Comparison of ENCODE assay signal across 9 cellular contexts in genomic region chr6:165663283-165663735, GRCh38. TPM values are rescaled to one million over a fixed set of nuclear protein-coding genes. Genes with fewer than 3 reads are reported as not detected.
DNase-seq lines count a peak whose midpoint lies in the region; ATAC-seq and TF ChIP-seq lines count a peak whose summit lies in the region.
"Had no signal": no experiment of that assay in that cellular context is flagged by ENCODE, and none has a peak within 500 bp of the region (broad histone marks: within the 10 kb centered on the region; RNA-seq: fewer than 3 reads in every experiment).

No MANE protein-coding gene starts in this region.

- no peaks in the 10 kb centered on the region for H3K9me3 Mint-ChIP-seq in activated naive CD8-positive, alpha-beta T cell (ENCODE audit: low read depth)
- no peaks in the 10 kb centered on the region for H3K9me3 Mint-ChIP-seq in activated naive CD8-positive, alpha-beta T cell treated with anti-CD3 and anti-CD28 coated beads, Interleukin-2, amount 50 U/mL, for 24 hours
- H3K9me3 Mint-ChIP-seq in endodermal cell = no peaks in the 10 kb centered on the region

- H3K27ac Mint-ChIP-seq in activated naive CD8-positive, alpha-beta T cell = no peak overlapping the region
- no peak overlapping the region for H3K27ac Mint-ChIP-seq in activated naive CD8-positive, alpha-beta T cell treated with anti-CD3 and anti-CD28 coated beads, Interleukin-2, amount 50 U/mL, for 24 hours
- peak overlapping the region; percentile 81 for H3K27ac Mint-ChIP-seq in endodermal cell

- ATAC-seq in activated naive CD8-positive, alpha-beta T cell treated with anti-CD3 and anti-CD28 coated beads, Interleukin-2, amount 50 U/mL, for 24 hours = no peak
- ATAC-seq in activated CD4-positive, CD25-positive, alpha-beta regulatory T cell treated with anti-CD3 and anti-CD28 coated beads, Interleukin-2, amount 50 U/mL, for 24 hours = no peak

- H3K4me1 ChIP-seq in endodermal cell (ENCODE audit: control insufficient read depth, insufficient read depth, low read length) (peaks cover 19% of the 10 kb centered on the region), urinary bladder (ENCODE audit: insufficient read depth) (no peaks in the 10 kb centered on the region)

- TF ChIP-seq CTCF in endodermal cell (conservative IDR thresholded peaks at IDR 0.05) = no peak

- no peaks in the 10 kb centered on the region for H3K36me3 Mint-ChIP-seq in activated naive CD8-positive, alpha-beta T cell
- H3K36me3 Mint-ChIP-seq in activated naive CD8-positive, alpha-beta T cell treated with anti-CD3 and anti-CD28 coated beads, Interleukin-2, amount 50 U/mL, for 24 hours (ENCODE audit: low read depth) = no peaks in the 10 kb centered on the region
- H3K36me3 Mint-ChIP-seq in endodermal cell (ENCODE audit: low read depth) = peaks cover 2% of the 10 kb centered on the region

- peaks cover 44% of the 10 kb centered on the region for H3K27me3 ChIP-seq in endodermal cell (ENCODE audit: control insufficient read depth, insufficient read depth, low read length, poor library complexity, severe bottlenecking)

- no peaks in the 10 kb centered on the region for H3K9me3 ChIP-seq in endodermal cell (ENCODE audit: control insufficient read depth, low read length)

- peaks cover 30% of the 10 kb centered on the region for H3K27me3 Mint-ChIP-seq in activated naive CD8-positive, alpha-beta T cell
- H3K27me3 Mint-ChIP-seq in activated naive CD8-positive, alpha-beta T cell treated with anti-CD3 and anti-CD28 coated beads, Interleukin-2, amount 50 U/mL, for 24 hours = peaks cover 53% of the 10 kb centered on the region
- peaks cover 66% of the 10 kb centered on the region for H3K27me3 Mint-ChIP-seq in endodermal cell (ENCODE audit: insufficient read depth)

- DNase-seq in activated naive CD8-positive, alpha-beta T cell treated with anti-CD3 and anti-CD28 coated beads, Interleukin-2, amount 50 U/mL, for 24 hours = no peak
- DNase-seq in endodermal cell = peak; percentile 82
- DNase-seq in lung microvascular endothelial cell (ENCODE audit: low read depth in 2 of 2) = peak; percentile 19 to 68
- no peak for DNase-seq in COR-L47 (lab: John Stamatoyannopoulos, UW)
- DNase-seq in retina = no peak
- DNase-seq: DMS79 treated with DMSO at 0.1 percent for 48 hours had no signal

- H3K9ac ChIP-seq in endodermal cell (ENCODE audit: extremely low read depth, low read length, poor library complexity, severe bottlenecking) = peak overlapping the region; percentile 0

- H3K4me3 Mint-ChIP-seq in activated naive CD8-positive, alpha-beta T cell = peak overlapping the region; percentile 63
- no peak overlapping the region for H3K4me3 Mint-ChIP-seq in activated naive CD8-positive, alpha-beta T cell treated with anti-CD3 and anti-CD28 coated beads, Interleukin-2, amount 50 U/mL, for 24 hours
- peak overlapping the region; percentile 72 for H3K4me3 Mint-ChIP-seq in endodermal cell

- 0 to 1% methylated on average over 29 to 36 of the region's 36 CpGs for WGBS in endodermal cell (ENCODE audit: insufficient coverage in 1 of 2, insufficient read length in 1 of 2), 2 experiments
- WGBS in urinary bladder = under 1% methylated on average over 36 of the region's 36 CpGs

- H3K27ac ChIP-seq in endodermal cell (ENCODE audit: low read depth, low read length) = no peak overlapping the region
- H3K27ac ChIP-seq in urinary bladder (ENCODE audit: low read depth) = no peak overlapping the region

- H3K4me1 Mint-ChIP-seq in activated naive CD8-positive, alpha-beta T cell (ENCODE audit: low read depth) = peaks cover 13% of the 10 kb centered on the region
- H3K4me1 Mint-ChIP-seq in activated naive CD8-positive, alpha-beta T cell treated with anti-CD3 and anti-CD28 coated beads, Interleukin-2, amount 50 U/mL, for 24 hours = peaks cover 5% of the 10 kb centered on the region
- peaks cover 32% of the 10 kb centered on the region for H3K4me1 Mint-ChIP-seq in endodermal cell

- peaks cover 8% of the 10 kb centered on the region for H3K36me3 ChIP-seq in endodermal cell (ENCODE audit: control insufficient read depth, insufficient read depth, low read length)
- no peaks in the 10 kb centered on the region for H3K36me3 ChIP-seq in urinary bladder (ENCODE audit: insufficient read depth)

- H3K4me3 ChIP-seq in endodermal cell (ENCODE audit: low read length) (peak overlapping the region; percentile 82), urinary bladder (ENCODE audit: low read depth, low read length) (peak overlapping the region; percentile 72)

RNA-seq across cellular contexts. Expression of gene PDE10A, which starts 0.3 kb away (rescaled TPM):
- total RNA-seq in endodermal cell = 10 to 100 TPM; 22.8 to 27.8 TPM
- polyA plus RNA-seq in endodermal cell (2013, experiment 1 of 2) = 13.8 TPM
- polyA plus RNA-seq in endodermal cell (2013, experiment 2 of 2) = 12.8 TPM
- total RNA-seq in lung microvascular endothelial cell = 4.6 and 6.3 TPM in 2 replicates
- 26.6 TPM for total RNA-seq in urinary bladder
- 1.8 TPM for polyA plus RNA-seq in urinary bladder

Comparison
In these comparisons a context has a peak if more than half of its experiments do, and no peak if none do; other contexts are left out.
1. DNase-seq: peak in endodermal cell (single experiment) and lung microvascular endothelial cell (2 of 2); none in activated naive CD8-positive, alpha-beta T cell treated with anti-CD3 and anti-CD28 coated beads, Interleukin-2, amount 50 U/mL, for 24 hours (single experiment), COR-L47 (single experiment) and retina (single experiment).